In genomic region chr3:30263921-30264313, GRCh38 we compare ENCODE assay signal across 1 cellular context.
A peak's percentile ranks its signal among the peaks of the same experiment; 100 is the strongest.
TF ChIP-seq lines count a peak whose summit lies in the region.

No MANE protein-coding gene starts in this region.

TF ChIP-seq in HepG2, 621 proteins besides CTCF, POLR2A, EP300 and RAD21 (continued from another document):
- TF ChIP-seq ZNF318 (CRISPR knock-in tag; IDR thresholded peaks at IDR 0.05): no peak
- TF ChIP-seq ZFP1 (CRISPR knock-in tag; IDR thresholded peaks at IDR 0.05): no peak
- no peak for TF ChIP-seq ZKSCAN1 (IDR thresholded peaks at IDR 0.05; ENCODE audit: low read length)
- TF ChIP-seq ZSCAN22 (CRISPR knock-in tag; IDR thresholded peaks at IDR 0.05): no peak
- TF ChIP-seq NRL (CRISPR knock-in tag; IDR thresholded peaks at IDR 0.05; ENCODE audit: borderline replicate concordance): no peak
- TF ChIP-seq PBX3 (CRISPR knock-in tag; IDR thresholded peaks at IDR 0.05; ENCODE audit: borderline replicate concordance): no peak
- TF ChIP-seq XRCC5 (optimal IDR thresholded peaks at IDR 0.05; ENCODE audit: low read length): no peak
- no peak for TF ChIP-seq REPIN1 (CRISPR knock-in tag; IDR thresholded peaks at IDR 0.05; ENCODE audit: borderline replicate concordance, low read depth)
- no peak for TF ChIP-seq PRPF4 (IDR thresholded peaks at IDR 0.05; ENCODE audit: low read depth, low read length, poor library complexity, severe bottlenecking)
- TF ChIP-seq ZNF644 (CRISPR knock-in tag; IDR thresholded peaks at IDR 0.05; ENCODE audit: low read depth): peak; percentile 24; the same call in 1 of the 2 replicates
TF ChIP-seq in HepG2: peak in this region for 3.
